Comparison of ENCODE assay signal across 8 cellular contexts in genomic region chr14:93184391-93185332, GRCh38. TPM values are rescaled to one million over a fixed set of nuclear protein-coding genes. Genes with fewer than 3 reads are reported as not detected.
DNase-seq lines count a peak whose midpoint lies in the region; ATAC-seq and TF ChIP-seq lines count a peak whose summit lies in the region.

TSS of gene LYSET (plus strand) at chr14:93185317. CDS start at chr14:93185406, 89 bp downstream.
TSS of gene MOAP1 (minus strand) at chr14:93184897. CDS start at chr14:93184242, 655 bp downstream.

- H3K27ac ChIP-seq in KMS-11 (peak within 1 kb of the TSS; percentile 66), gastroesophageal sphincter (peak within 1 kb of the TSS; percentile 89 to 97 (median 94)), temporal lobe (ENCODE audit: low read depth, low read length) (peak within 1 kb of the TSS; percentile 94)

- H3K27me3 ChIP-seq in KMS-11 (ENCODE audit: insufficient read depth, low read depth) (no peaks in the 10 kb centered on the region), gastroesophageal sphincter (no peaks in the 10 kb centered on the region)

- no peak for TF ChIP-seq EP300 in gastroesophageal sphincter (IDR thresholded peaks at IDR 0.05)

- H3K36me3 ChIP-seq in KMS-11 (ENCODE audit: insufficient read depth) (no peaks in the 10 kb centered on the region), gastroesophageal sphincter (peaks cover 0 to 53% of the 10 kb centered on the region in 2 donors)

- peak within 1 kb of the TSS; percentile 71 for H3K9ac ChIP-seq in KMS-11

- peak within 1 kb of the TSS; percentile 82 for H3K4me2 ChIP-seq in KMS-11

- H4K20me1 ChIP-seq in KMS-11 (ENCODE audit: insufficient read depth) = no peaks in the 10 kb centered on the region

- DNase-seq in ELR (ENCODE audit: low read depth) (peak; percentile 91), SHP77 treated with DMSO at 0.1 percent for 48 hours (lab: John Stamatoyannopoulos, UW) (peak; percentile 39), omental fat pad (ENCODE audit: low spot score) (peak; percentile 53)
- peak; percentile 86 for DNase-seq in activated gamma-delta T cell treated with anti-CD3 and anti-CD28 coated beads, Interleukin-2, amount 50 U/mL, for 16 hours (ENCODE audit: low read depth)

- no peak within 1 kb of the TSS for H3K4me3 ChIP-seq in KMS-11 (IDR thresholded peaks at IDR 0.05; ENCODE audit: insufficient read depth, low read depth, low read length)
- peak within 1 kb of the TSS; percentile 85 to 87 for H3K4me3 ChIP-seq in gastroesophageal sphincter

- TF ChIP-seq CTCF in KMS-11 (conservative IDR thresholded peaks at IDR 0.05; ENCODE audit: low read depth, low read length) = no peak
- TF ChIP-seq CTCF in gastroesophageal sphincter (IDR thresholded peaks at IDR 0.05) = peak in 3 of 4 experiments; percentile 33 to 47 (median 33)
- TF ChIP-seq CTCF in omental fat pad (IDR thresholded peaks at IDR 0.05) = peak in 1 of 3 donors; percentile 11

- H3K79me2 ChIP-seq in KMS-11 (ENCODE audit: insufficient read depth, low read depth) = peaks cover 8% of the 10 kb centered on the region; the same call in 1 of the 2 replicates

- ATAC-seq in GM21737 (IDR thresholded peaks at IDR 0.05; ENCODE audit: unreplicated experiment) (peak; percentile 87), gastroesophageal sphincter (peak; percentile 96), omental fat pad (ENCODE audit: low FRiP score) (peak; percentile 95)

- TF ChIP-seq POLR2A in gastroesophageal sphincter (IDR thresholded peaks at IDR 0.05) = peak; percentile 55 to 71

- H3K4me1 ChIP-seq in KMS-11 (ENCODE audit: low read depth, poor library complexity, severe bottlenecking) = peaks cover 9% of the 10 kb centered on the region
- peaks cover 7 to 49% (median 10%) of the 10 kb centered on the region in 3 donors for H3K4me1 ChIP-seq in gastroesophageal sphincter

- no peaks in the 10 kb centered on the region for H3K9me3 ChIP-seq in gastroesophageal sphincter

- peak within 1 kb of the TSS; percentile 82 for H2AFZ ChIP-seq in KMS-11 (ENCODE audit: low read depth)

- no CpG with 5 or more reads among the region's 122 CpGs for WGBS in gastroesophageal sphincter (ENCODE audit: low coverage in 1 of 2), 2 donors

RNA-seq across cellular contexts. Expression of gene LYSET, which starts in this region (rescaled TPM):
- total RNA-seq in gastroesophageal sphincter (10 to 100 TPM in 3 of 4 donors, 1 to 10 TPM in 1; 8.7 to 16.8 (median 12.9) TPM), omental fat pad (10 to 100 TPM in 2 of 4 donors, 1 to 10 TPM in 2; 5.7 to 18.5 (median 9.2) TPM), temporal lobe (9.6 TPM)

RNA-seq across cellular contexts. Expression of gene MOAP1, which starts in this region (rescaled TPM):
- 10 to 100 TPM; 70.1 to 80.6 (median 72.6) TPM for total RNA-seq in gastroesophageal sphincter
- 10 to 100 TPM; 18.0 to 29.6 (median 24.3) TPM for total RNA-seq in omental fat pad
- 63.2 TPM for total RNA-seq in temporal lobe

Comparison
In these comparisons a context has a peak if more than half of its experiments do, and no peak if none do; other contexts are left out.
1. DNase-seq: peak in every context shown above with its lines; median percentile 91 in ELR; 86 in activated gamma-delta T cell treated with anti-CD3 and anti-CD28 coated beads, Interleukin-2, amount 50 U/mL, for 16 hours; 53 in omental fat pad; 39 in SHP77 treated with DMSO at 0.1 percent for 48 hours.